ENCODE assay signal across 8 cellular contexts in the genomic region with DNA sequence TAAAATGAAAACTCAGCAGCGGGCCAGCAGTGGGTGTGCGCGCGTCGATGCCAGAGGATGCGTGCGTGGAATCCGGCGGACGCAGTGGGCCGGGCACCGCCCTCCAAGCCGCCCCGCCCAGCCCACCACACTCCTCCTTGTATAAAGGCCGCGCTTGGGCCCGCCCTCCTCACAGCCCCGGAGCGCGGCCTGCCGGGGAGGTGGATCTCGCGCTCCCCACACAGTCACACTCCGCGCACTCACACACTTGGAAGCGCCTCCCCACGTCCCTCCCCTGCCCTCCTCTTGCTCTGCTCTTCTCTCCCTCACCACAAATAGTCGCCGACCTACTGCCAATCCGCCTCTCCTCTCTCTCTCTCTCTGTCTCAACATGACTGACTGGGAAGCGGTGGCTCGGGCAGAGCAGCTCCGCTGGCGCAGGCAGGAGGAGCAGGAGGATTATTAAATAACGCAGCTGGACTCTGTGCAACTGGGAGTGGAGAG. TPM values are rescaled to one million over a fixed set of nuclear protein-coding genes. Genes with fewer than 3 reads are reported as not detected.
DNase-seq lines count a peak whose midpoint lies in the region; ATAC-seq and TF ChIP-seq lines count a peak whose summit lies in the region.

A gene (plus strand): TSS at position 172 of the 483 bp plus-strand sequence.

- no peaks in the 10 kb centered on the region for H4K20me1 ChIP-seq in fibroblast of lung (ENCODE audit: control insufficient read depth, extremely low read depth, insufficient read depth, low read length)

- peaks cover 17% of the 10 kb centered on the region for H3K4me1 Mint-ChIP-seq in activated T-cell treated with anti-CD3 and anti-CD28 coated beads, Interleukin-2, amount 50 U/mL, for 24 hours (ENCODE audit: low read depth)

- H3K27me3 ChIP-seq in ACC112 (ENCODE audit: insufficient read depth, low read length) = peaks cover 52% of the 10 kb centered on the region
- H3K27me3 ChIP-seq in fibroblast of lung (ENCODE audit: control insufficient read depth, insufficient read depth, low read length) = no peaks in the 10 kb centered on the region
- H3K27me3 ChIP-seq in muscle layer of duodenum (ENCODE audit: low read depth, low read length) = no peaks in the 10 kb centered on the region
- H3K27me3 ChIP-seq in thoracic aorta (replicated peaks; ENCODE audit: insufficient read depth) = no peaks in the 10 kb centered on the region

- H3K4me1 ChIP-seq in ACC112 (ENCODE audit: control insufficient read depth, insufficient read depth, low read length, unreplicated experiment) (no peaks in the 10 kb centered on the region), fibroblast of lung (ENCODE audit: control insufficient read depth, extremely low read depth, insufficient read depth, low read length) (no peaks in the 10 kb centered on the region), muscle layer of duodenum (ENCODE audit: control insufficient read depth in 1 of 2, insufficient read depth in 2 of 2, low read length in 2 of 2) (peaks cover 0 to 9% of the 10 kb centered on the region in 2 donors), thoracic aorta (ENCODE audit: control insufficient read depth in 1 of 2, low read depth in 2 of 2) (peaks cover 0 to 8% of the 10 kb centered on the region in 2 donors)

- no peaks in the 10 kb centered on the region for H3K36me3 ChIP-seq in ACC112 (ENCODE audit: insufficient read depth, low read length)
- H3K36me3 ChIP-seq in fibroblast of lung (ENCODE audit: control insufficient read depth, insufficient read depth, low read length) = no peaks in the 10 kb centered on the region
- H3K36me3 ChIP-seq in muscle layer of duodenum (ENCODE audit: control insufficient read depth in 1 of 2, insufficient read depth in 2 of 2, low read length in 2 of 2) = no peaks in the 10 kb centered on the region
- no peaks in the 10 kb centered on the region for H3K36me3 ChIP-seq in thoracic aorta

- H3K36me3 Mint-ChIP-seq in activated T-cell treated with anti-CD3 and anti-CD28 coated beads, Interleukin-2, amount 50 U/mL, for 24 hours (ENCODE audit: low read depth) = no peaks in the 10 kb centered on the region

- H3K27ac Mint-ChIP-seq in activated T-cell treated with anti-CD3 and anti-CD28 coated beads, Interleukin-2, amount 50 U/mL, for 24 hours = no peak within 1 kb of the TSS

- H2AFZ ChIP-seq in ACC112 (ENCODE audit: low read length, unreplicated experiment) (no peak within 1 kb of the TSS), fibroblast of lung (ENCODE audit: low read length) (no peak within 1 kb of the TSS)

- TF ChIP-seq CTCF in fibroblast of lung (conservative IDR thresholded peaks at IDR 0.05 in 1 of 2, IDR thresholded peaks at IDR 0.05 in 1 of 2; ENCODE audit: low read depth in 1 of 2, low read length in 2 of 2) (no peak), thoracic aorta (IDR thresholded peaks at IDR 0.05) (no peak)

- no peaks in the 10 kb centered on the region for H3K9me3 Mint-ChIP-seq in activated T-cell treated with anti-CD3 and anti-CD28 coated beads, Interleukin-2, amount 50 U/mL, for 24 hours

- H3K4me2 ChIP-seq in fibroblast of lung (ENCODE audit: extremely low read depth, insufficient read depth, low read length) = peak within 1 kb of the TSS; percentile 51

- no peaks in the 10 kb centered on the region for H3K9me3 ChIP-seq in fibroblast of lung (ENCODE audit: control insufficient read depth, insufficient read depth, low read depth, low read length)
- H3K9me3 ChIP-seq in muscle layer of duodenum (ENCODE audit: control insufficient read depth in 1 of 2, low read length in 2 of 2) = no peaks in the 10 kb centered on the region
- no peaks in the 10 kb centered on the region for H3K9me3 ChIP-seq in thoracic aorta

- no peak within 1 kb of the TSS for H3K27ac ChIP-seq in ACC112 (ENCODE audit: low read depth, low read length)
- no peak within 1 kb of the TSS for H3K27ac ChIP-seq in fibroblast of lung (ENCODE audit: insufficient read depth, low read length)
- H3K27ac ChIP-seq in muscle layer of duodenum (ENCODE audit: low read length) = peak within 1 kb of the TSS; percentile 52
- H3K27ac ChIP-seq in thoracic aorta = no peak within 1 kb of the TSS

- peak within 1 kb of the TSS; percentile 16; the same call in 1 of the 2 replicates for H3K4me3 ChIP-seq in ACC112 (ENCODE audit: low read depth, low read length)
- peak within 1 kb of the TSS in 2 of 4 experiments; percentile 29 to 57 for H3K4me3 ChIP-seq in fibroblast of lung (replicated peaks in 1 of 4; ENCODE audit: control extremely low read depth in 1 of 4, insufficient read depth in 1 of 4, low read depth in 3 of 4, low read length in 4 of 4)
- peak within 1 kb of the TSS; percentile 75 to 83 for H3K4me3 ChIP-seq in muscle layer of duodenum (ENCODE audit: low read depth in 1 of 2, low read length in 2 of 2)
- H3K4me3 ChIP-seq in thoracic aorta = peak within 1 kb of the TSS; percentile 86

- H3K79me2 ChIP-seq in ACC112 (ENCODE audit: control insufficient read depth, insufficient read depth, low read length, unreplicated experiment) (no peaks in the 10 kb centered on the region), fibroblast of lung (ENCODE audit: control insufficient read depth, insufficient read depth, low read length) (no peaks in the 10 kb centered on the region)

- H3K9ac ChIP-seq in fibroblast of lung (ENCODE audit: insufficient read depth, low read length) = no peak within 1 kb of the TSS

- H3K27me3 Mint-ChIP-seq in activated T-cell treated with anti-CD3 and anti-CD28 coated beads, Interleukin-2, amount 50 U/mL, for 24 hours = peaks cover 60% of the 10 kb centered on the region

- peak within 1 kb of the TSS; percentile 69 for H3K4me3 Mint-ChIP-seq in activated T-cell treated with anti-CD3 and anti-CD28 coated beads, Interleukin-2, amount 50 U/mL, for 24 hours

- ATAC-seq in GM18873 (IDR thresholded peaks at IDR 0.05; ENCODE audit: low FRiP score, unreplicated experiment) (peak; percentile 69), HG03095 (IDR thresholded peaks at IDR 0.05; ENCODE audit: unreplicated experiment) (peak; percentile 63), thoracic aorta (ENCODE audit: insufficient number of reproducible peaks, low FRiP score, low read depth) (no peak)

- DNase-seq in NCI-H524 (lab: John Stamatoyannopoulos, UW) = peak; percentile 67 to 77
- DNase-seq in activated T-cell treated with anti-CD3 and anti-CD28 coated beads, Interleukin-2, amount 50 U/mL, for 24 hours = peak; percentile 48
- DNase-seq in fibroblast of lung (ENCODE audit: low read depth in 2 of 2) = peak; percentile 44 to 79
- DNase-seq in thoracic aorta (ENCODE audit: low spot score) = peak; percentile 17

RNA-seq across cellular contexts. Expression of the gene that starts here (rescaled TPM):
- total RNA-seq in fibroblast of lung (under 0.01 TPM in 2 replicates), thoracic aorta (1 to 10 TPM; 1.5 to 2.7 TPM)
- not detected in 2 replicates for polyA plus RNA-seq in fibroblast of lung
- not detected in 2 replicates for polyA plus RNA-seq in fibroblast of lung (2012)
- not detected in 2 replicates for polyA minus RNA-seq in fibroblast of lung (ENCODE audit: low replicate concordance)

Comparison
In these comparisons a context has a peak if more than half of its experiments do, and no peak if none do; other contexts are left out.
1. Peak in DNase-seq and H3K4me2 ChIP-seq in fibroblast of lung; RNA of the gene not detected or under 1 TPM.
2. DNase-seq: peak in every context shown above with its lines; median percentile 72 in NCI-H524; 62 in fibroblast of lung; 48 in activated T-cell treated with anti-CD3 and anti-CD28 coated beads, Interleukin-2, amount 50 U/mL, for 24 hours; 17 in thoracic aorta.